In genomic region chr6:132218063-132218696, GRCh38 we compare ENCODE assay signal across 8 cellular contexts.
A peak's percentile ranks its signal among the peaks of the same experiment; 100 is the strongest.
DNase-seq lines count a peak whose midpoint lies in the region; ATAC-seq and TF ChIP-seq lines count a peak whose summit lies in the region.

No MANE protein-coding gene starts in this region.

- H3K27me3 ChIP-seq in testis = no peaks in the 10 kb centered on the region

- H3K9me3 ChIP-seq in testis = no peaks in the 10 kb centered on the region

- H3K4me3 Mint-ChIP-seq in activated CD8-positive, alpha-beta memory T cell treated with anti-CD3 and anti-CD28 coated beads, Interleukin-2, amount 10 ng/mL, durations not matched to agents 7 days and 5 days = no peak overlapping the region

- no peak overlapping the region for H3K27ac ChIP-seq in testis

- no peaks in the 10 kb centered on the region for H3K36me3 ChIP-seq in testis (ENCODE audit: low read depth, missing control alignments)

- TF ChIP-seq CTCF in fibroblast of pulmonary artery (IDR thresholded peaks at IDR 0.05; ENCODE audit: low read length, missing control alignments) (peak; percentile 51), testis (IDR thresholded peaks at IDR 0.05) (peak; percentile 17 to 63 (median 46))

- TF ChIP-seq POLR2A in testis (IDR thresholded peaks at IDR 0.05) = no peak

- intact Hi-C loops in Right ventricle myocardium superior (cut with DNase I) (loop anchor here (5.0 kb wide), 1 partner anchor 296 kb away; no protein-coding TSS in a partner anchor), cardiac septum (cut with DNase I) (no loop called here), testis (cut with DNase I; ENCODE audit: low total_unique reads) (loop anchor here (5.0 kb wide), 1 partner anchor 296 kb away; no protein-coding TSS in a partner anchor)

- ATAC-seq in Right ventricle myocardium superior (ENCODE audit: poor library complexity) = peak; percentile 38
- no peak for ATAC-seq in activated CD8-positive, alpha-beta memory T cell treated with anti-CD3 and anti-CD28 coated beads, Interleukin-2, amount 10 ng/mL, durations not matched to agents 7 days and 5 days

- H3K27me3 Mint-ChIP-seq in activated CD8-positive, alpha-beta memory T cell treated with anti-CD3 and anti-CD28 coated beads, Interleukin-2, amount 10 ng/mL, durations not matched to agents 7 days and 5 days = peaks cover 3% of the 10 kb centered on the region

- H3K4me3 ChIP-seq in fibroblast of pulmonary artery (replicated peaks; ENCODE audit: low read depth, low read length) = no peak overlapping the region
- no peak overlapping the region for H3K4me3 ChIP-seq in testis

- H3K4me1 ChIP-seq in testis = peaks cover 7% of the 10 kb centered on the region

- no peaks in the 10 kb centered on the region for H3K36me3 Mint-ChIP-seq in activated CD8-positive, alpha-beta memory T cell treated with anti-CD3 and anti-CD28 coated beads, Interleukin-2, amount 10 ng/mL, durations not matched to agents 7 days and 5 days

- WGBS in testis, 2 donors = 39 to 42% methylated on average over 5 of the region's 5 CpGs

- no peak overlapping the region for H3K27ac Mint-ChIP-seq in activated CD8-positive, alpha-beta memory T cell treated with anti-CD3 and anti-CD28 coated beads, Interleukin-2, amount 10 ng/mL, durations not matched to agents 7 days and 5 days

- no peaks in the 10 kb centered on the region for H3K9me3 Mint-ChIP-seq in activated CD8-positive, alpha-beta memory T cell treated with anti-CD3 and anti-CD28 coated beads, Interleukin-2, amount 10 ng/mL, durations not matched to agents 7 days and 5 days (ENCODE audit: low read depth)

- no peaks in the 10 kb centered on the region for H3K4me1 Mint-ChIP-seq in activated CD8-positive, alpha-beta memory T cell treated with anti-CD3 and anti-CD28 coated beads, Interleukin-2, amount 10 ng/mL, durations not matched to agents 7 days and 5 days

- DNase-seq in Right ventricle myocardium superior = no peak
- no peak for DNase-seq in cardiac septum (ENCODE audit: low spot score)
- peak; percentile 54 for DNase-seq in RKO (ENCODE audit: low spot score)
- DNase-seq in fibroblast of pulmonary artery (ENCODE audit: low read depth) = peak; percentile 68
- DNase-seq in testis = no peak
- DNase-seq in activated naive CD4-positive, alpha-beta T cell (lab: John Stamatoyannopoulos, UW) = no peak
- DNase-seq in activated CD8-positive, alpha-beta memory T cell treated with anti-CD3 and anti-CD28 coated beads, Interleukin-2, amount 10 ng/mL, durations not matched to agents 7 days and 5 days = no peak
- no peak for DNase-seq in HuH-7.5 (ENCODE audit: low spot score)

- CTCF ChIA-PET in activated CD8-positive, alpha-beta memory T cell treated with anti-CD3 and anti-CD28 coated beads, Interleukin-2, amount 10 ng/mL, durations not matched to agents 7 days and 5 days (lab: Charles Lee) = interaction anchor here (1.3 kb wide), 1 partner anchor 303 kb away, joined by 4 read pairs; no protein-coding TSS in a partner anchor

Comparison
In these comparisons a context has a peak if more than half of its experiments do, and no peak if none do; other contexts are left out.
1. DNase-seq: peak in RKO (single experiment) and fibroblast of pulmonary artery (single experiment); none in Right ventricle myocardium superior (single experiment), cardiac septum (single experiment), testis (single experiment), activated naive CD4-positive, alpha-beta T cell (0 of 4), activated CD8-positive, alpha-beta memory T cell treated with anti-CD3 and anti-CD28 coated beads, Interleukin-2, amount 10 ng/mL, durations not matched to agents 7 days and 5 days (single experiment) and HuH-7.5 (single experiment).